Comparison of ENCODE assay signal across 25 cellular contexts in genomic region chr7:102005933-102006332, GRCh38.
DNase-seq lines count a peak whose midpoint lies in the region; ATAC-seq and TF ChIP-seq lines count a peak whose summit lies in the region.
"Had no signal": no experiment of that assay in that cellular context is flagged by ENCODE, and none has a peak within 500 bp of the region (broad histone marks: within the 10 kb centered on the region; RNA-seq: fewer than 3 reads in every experiment).

No MANE protein-coding gene starts in this region.

- H3K4me1 Mint-ChIP-seq in GM23338 (peaks cover 17% of the 10 kb centered on the region), nephron progenitor cell (peaks cover 53% of the 10 kb centered on the region)

- no peak for TF ChIP-seq POLR2A in uterus (IDR thresholded peaks at IDR 0.05)

- no peaks in the 10 kb centered on the region for H3K9me2 ChIP-seq in GM23338 (ENCODE audit: insufficient read depth)

- intact Hi-C loops in uterus (cut with DNase I; ENCODE audit: low total_unique reads), result no loop called here

- H3K27me3 ChIP-seq in GM23338 (ENCODE audit: insufficient read depth) (no peaks in the 10 kb centered on the region), ectodermal cell (ENCODE audit: control insufficient read depth, insufficient read depth, low read length, poor library complexity, severe bottlenecking) (no peaks in the 10 kb centered on the region), uterus (no peaks in the 10 kb centered on the region)

- H3K9me3 ChIP-seq in ectodermal cell (ENCODE audit: control insufficient read depth, low read length) (no peaks in the 10 kb centered on the region), uterus (no peaks in the 10 kb centered on the region)

- H3K4me1 ChIP-seq in GM23338 (ENCODE audit: insufficient read depth), result peaks cover 8% of the 10 kb centered on the region; the same call in 1 of the 2 replicates
- H3K4me1 ChIP-seq in ectodermal cell (ENCODE audit: control insufficient read depth, insufficient read depth, low read length), result peaks cover 3% of the 10 kb centered on the region
- H3K4me1 ChIP-seq in uterus, result peaks cover 8 to 9% of the 10 kb centered on the region in 2 donors

- H3K36me3 ChIP-seq in GM23338 (ENCODE audit: insufficient read depth) (no peaks in the 10 kb centered on the region), ectodermal cell (ENCODE audit: control insufficient read depth, insufficient read depth, low read length) (no peaks in the 10 kb centered on the region), uterus (no peaks in the 10 kb centered on the region)

- H2AFZ ChIP-seq in GM23338, result no peak overlapping the region

- H3K27ac Mint-ChIP-seq in GM23338, result no peak overlapping the region
- H3K27ac Mint-ChIP-seq in nephron progenitor cell, result peak overlapping the region; percentile 82
- H3K27ac Mint-ChIP-seq: CD4-positive, alpha-beta memory T cell had no signal

- no peak overlapping the region for H3K4me3 ChIP-seq in GM23338
- H3K4me3 ChIP-seq in ectodermal cell (ENCODE audit: insufficient read depth, low read depth, low read length), result no peak overlapping the region
- H3K4me3 ChIP-seq in uterus, result no peak overlapping the region
- H3K4me3 ChIP-seq: K562 had no signal

- DNase-seq in GM23338 (ENCODE audit: low spot score), result peak; percentile 16
- DNase-seq in nephron progenitor cell, result no peak
- no peak for DNase-seq in uterus
- DNase-seq in effector CD8-positive, alpha-beta T cell (lab: John Stamatoyannopoulos, UW), result no peak
- DNase-seq in NCI-H146 treated with DMSO at 0.1 percent for 48 hours (lab: John Stamatoyannopoulos, UW; ENCODE audit: unreplicated experiment), result no peak
- DNase-seq: C1 segment of cervical spinal cord; CD4-positive, alpha-beta memory T cell; COR-L47; DMS79; EL; GDM1; Kasumi-1; NCI-H1092 treated with DMSO at 0.1 percent for 48 hours; NCI-H1436; NCI-H187 treated with DMSO at 0.1 percent for 48 hours; NCI-H2171 treated with DMSO at 0.1 percent for 48 hours; NCI-H345; NCI-H526; NCI-H82; RPMI8226; SHP77 had no signal

- H3K4me2 ChIP-seq in GM23338, result no peak overlapping the region

- H4K20me1 ChIP-seq in GM23338 (replicated peaks; ENCODE audit: insufficient read depth), result peaks cover 12% of the 10 kb centered on the region; the same call in 1 of the 2 replicates

- H3K27ac ChIP-seq in GM23338 (ENCODE audit: low read depth) (peak overlapping the region; percentile 45; the same call in 1 of the 2 replicates), ectodermal cell (ENCODE audit: insufficient read depth, low read depth, low read length, poor library complexity, severe bottlenecking) (peak overlapping the region; percentile 65), uterus (peak overlapping the region; percentile 61 to 67)

- H3K36me3 Mint-ChIP-seq in GM23338 (ENCODE audit: low read depth) (peaks cover 5% of the 10 kb centered on the region; the same call in 1 of the 3 replicates), nephron progenitor cell (ENCODE audit: low read depth) (peaks cover 32% of the 10 kb centered on the region)

- peak; percentile 21 for ATAC-seq in GM23338
- no peak for ATAC-seq in HG03442 (IDR thresholded peaks at IDR 0.05; ENCODE audit: unreplicated experiment)
- ATAC-seq: HepG2, K562 had no signal

- WGBS in ectodermal cell, 2 experiments, result 79 to 80% methylated on average over 16 of the region's 16 CpGs

- H3K79me2 ChIP-seq in GM23338 (replicated peaks; ENCODE audit: insufficient read depth), result peaks cover 53% of the 10 kb centered on the region

- H3K4me3 Mint-ChIP-seq in GM23338 (no peak overlapping the region), nephron progenitor cell (no peak overlapping the region)
- H3K4me3 Mint-ChIP-seq: CD4-positive, alpha-beta memory T cell had no signal

- peaks cover 16% of the 10 kb centered on the region for H3K27me3 Mint-ChIP-seq in GM23338 (ENCODE audit: insufficient read depth, low read depth, poor library complexity)
- H3K27me3 Mint-ChIP-seq in nephron progenitor cell (ENCODE audit: low read depth, poor library complexity), result no peaks in the 10 kb centered on the region
- H3K27me3 Mint-ChIP-seq: CD4-positive, alpha-beta memory T cell had no signal

- H3K9me3 Mint-ChIP-seq in GM23338 (no peaks in the 10 kb centered on the region), nephron progenitor cell (no peaks in the 10 kb centered on the region)

- no peaks in the 10 kb centered on the region for H3F3A ChIP-seq in GM23338 (replicated peaks; ENCODE audit: low read depth)

- TF ChIP-seq CTCF in GM23338 (conservative IDR thresholded peaks at IDR 0.05; ENCODE audit: low read depth in 2 of 2) (no peak), nephron progenitor cell (IDR thresholded peaks at IDR 0.05) (no peak), uterus (IDR thresholded peaks at IDR 0.05) (no peak)

TF ChIP-seq in GM23338, 12 proteins besides CTCF, POLR2A, EP300 and RAD21:
- TF ChIP-seq REST (IDR thresholded peaks at IDR 0.05; ENCODE audit: unreplicated experiment) (no peak), POLR2AphosphoS5 (IDR thresholded peaks at IDR 0.05; ENCODE audit: low read depth) (no peak)
